12 cellular contexts compared by ENCODE assay signal in genomic region chr1:224647449-224647848, GRCh38. TPM values are rescaled to one million over a fixed set of nuclear protein-coding genes. Genes with fewer than 3 reads are reported as not detected.
A peak's percentile ranks its signal among the peaks of the same experiment; 100 is the strongest.
DNase-seq lines count a peak whose midpoint lies in the region; ATAC-seq and TF ChIP-seq lines count a peak whose summit lies in the region.
"Had no signal": no experiment of that assay in that cellular context is flagged by ENCODE, and none has a peak within 500 bp of the region (broad histone marks: within the 10 kb centered on the region; RNA-seq: fewer than 3 reads in every experiment).

No MANE protein-coding gene starts in this region.

- TF ChIP-seq CTCF in nephron progenitor cell (IDR thresholded peaks at IDR 0.05) = no peak

- peak; percentile 66 for DNase-seq in cardiac septum (ENCODE audit: low spot score)
- no peak for DNase-seq in left ventricle myocardium superior
- peak; percentile 38 for DNase-seq in RPMI7951 (ENCODE audit: low read depth)
- no peak for DNase-seq in nephron progenitor cell
- no peak for DNase-seq in SW 1271 (lab: John Stamatoyannopoulos, UW)
- no peak for DNase-seq in NCI-H2196 (lab: John Stamatoyannopoulos, UW; ENCODE audit: unreplicated experiment)
- DNase-seq in sciatic nerve (ENCODE audit: low spot score) = no peak
- DNase-seq: BE2C; CD4-positive, alpha-beta memory T cell; HCEC 1CT had no signal

- H3K27me3 Mint-ChIP-seq in nephron progenitor cell (ENCODE audit: low read depth, poor library complexity) = peaks cover 9% of the 10 kb centered on the region

- no peaks in the 10 kb centered on the region for H3K36me3 Mint-ChIP-seq in nephron progenitor cell (ENCODE audit: low read depth)
- H3K36me3 Mint-ChIP-seq: CD4-positive, alpha-beta memory T cell had no signal

- H3K9me3 Mint-ChIP-seq in nephron progenitor cell = no peaks in the 10 kb centered on the region
- H3K9me3 Mint-ChIP-seq: CD4-positive, alpha-beta memory T cell had no signal

- ATAC-seq in left ventricle myocardium superior (no peak), sciatic nerve (no peak)
- ATAC-seq: A549, HepG2 had no signal

- no peak overlapping the region for H3K4me3 Mint-ChIP-seq in nephron progenitor cell
- H3K4me3 Mint-ChIP-seq: CD4-positive, alpha-beta memory T cell had no signal

- peaks cover 37% of the 10 kb centered on the region for H3K4me1 Mint-ChIP-seq in nephron progenitor cell

- peak overlapping the region; percentile 50 for H3K27ac Mint-ChIP-seq in nephron progenitor cell

- intact Hi-C loops in cardiac septum (cut with DNase I) (loop anchor here (5.0 kb wide), 1 partner anchor 275 kb away; no protein-coding TSS in a partner anchor), left ventricle myocardium superior (cut with micrococcal nuclease) (loop anchor here (10.0 kb wide), 1 partner anchor 207 kb away; no protein-coding TSS in a partner anchor), sciatic nerve (cut with DNase I) (loop anchor here (10.0 kb wide), 1 partner anchor 207 kb away; no protein-coding TSS in a partner anchor)

RNA-seq across cellular contexts. Expression of gene CNIH3, which starts 31.3 kb away (rescaled TPM):
- total RNA-seq in cardiac septum (1.4 TPM), left ventricle myocardium superior (0.99 TPM), sciatic nerve (6.7 TPM)
- total RNA-seq in RPMI7951 (2014; rRNA removed; shearing (Covaris generic)) = 21.0 and 24.5 TPM in 2 replicates

Comparison
In these comparisons a context has a peak if more than half of its experiments do, and no peak if none do; other contexts are left out.
1. DNase-seq: peak in cardiac septum (single experiment) and RPMI7951 (single experiment); none in left ventricle myocardium superior (single experiment), nephron progenitor cell (single experiment), SW 1271 (0 of 2), NCI-H2196 (single experiment) and sciatic nerve (single experiment).